Comparison of ENCODE assay signal across 16 cellular contexts in the genomic region with DNA sequence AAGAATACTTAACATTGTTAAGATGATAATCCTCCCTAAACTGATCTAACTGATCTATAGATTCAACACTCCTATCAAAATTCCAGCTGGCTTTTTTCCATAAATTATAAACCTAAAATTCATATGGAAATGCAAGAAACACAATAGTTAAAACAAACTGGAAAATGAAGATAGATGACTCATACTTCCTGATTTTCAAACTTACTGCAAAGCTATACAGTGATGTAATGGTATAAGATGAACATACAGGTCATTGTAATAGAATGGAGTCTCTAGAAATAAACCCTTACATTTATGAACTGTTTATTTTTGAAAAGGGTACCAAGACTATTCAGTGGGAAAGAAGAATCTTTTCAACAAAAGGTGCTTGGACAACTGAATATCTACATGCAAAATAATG. TPM values are rescaled to one million over a fixed set of nuclear protein-coding genes. Genes with fewer than 3 reads are reported as not detected.
A peak's percentile ranks its signal among the peaks of the same experiment; 100 is the strongest.
DNase-seq lines count a peak whose midpoint lies in the region; ATAC-seq, FAIRE-seq and TF ChIP-seq lines count a peak whose summit lies in the region.
"Had no signal": no experiment of that assay in that cellular context is flagged by ENCODE, and none has a peak within 500 bp of the region (broad histone marks: within the 10 kb centered on the region; RNA-seq: fewer than 3 reads in every experiment).

No MANE protein-coding gene starts in this region.

- no peaks in the 10 kb centered on the region for H3K27me3 Mint-ChIP-seq in activated T-cell treated with anti-CD3 and anti-CD28 coated beads, Interleukin-2, amount 50 U/mL, for 24 hours
- H3K27me3 Mint-ChIP-seq in chondrocyte (ENCODE audit: low read depth): no peaks in the 10 kb centered on the region
- H3K27me3 Mint-ChIP-seq: activated naive CD8-positive, alpha-beta T cell treated with anti-CD3 and anti-CD28 coated beads, Interleukin-2, amount 10 ng/mL, durations not matched to agents 7 days and 5 days had no signal

- peaks cover 97% of the 10 kb centered on the region for H3K36me3 Mint-ChIP-seq in activated T-cell treated with anti-CD3 and anti-CD28 coated beads, Interleukin-2, amount 50 U/mL, for 24 hours (ENCODE audit: low read depth)
- H3K36me3 Mint-ChIP-seq in chondrocyte (ENCODE audit: low read depth): peaks cover 43% of the 10 kb centered on the region

- H3K4me3 ChIP-seq in skeletal muscle cell (ENCODE audit: low read depth, low read length) (no peak overlapping the region), pancreas (no peak overlapping the region)
- H3K4me3 ChIP-seq: gastroesophageal sphincter, mucosa of descending colon, thoracic aorta had no signal

- no peak for FAIRE-seq in pancreas (lab: Jason Lieb, UNC)

- peaks cover 0 to 4% (median 0%) of the 10 kb centered on the region in 3 donors for H3K4me1 ChIP-seq in pancreas
- H3K4me1 ChIP-seq: gastroesophageal sphincter had no signal

- intact Hi-C loops in pancreas (cut with DNase I): no loop called here

- no peak overlapping the region for H3K4me3 Mint-ChIP-seq in activated T-cell treated with anti-CD3 and anti-CD28 coated beads, Interleukin-2, amount 50 U/mL, for 24 hours
- no peak overlapping the region for H3K4me3 Mint-ChIP-seq in chondrocyte (ENCODE audit: unreplicated experiment)
- H3K4me3 Mint-ChIP-seq: activated naive CD8-positive, alpha-beta T cell treated with anti-CD3 and anti-CD28 coated beads, Interleukin-2, amount 10 ng/mL, durations not matched to agents 7 days and 5 days had no signal

- no peaks in the 10 kb centered on the region for H3K9me3 Mint-ChIP-seq in activated T-cell treated with anti-CD3 and anti-CD28 coated beads, Interleukin-2, amount 50 U/mL, for 24 hours
- peaks cover 5% of the 10 kb centered on the region for H3K9me3 Mint-ChIP-seq in chondrocyte (ENCODE audit: low read depth)
- H3K9me3 Mint-ChIP-seq: activated naive CD8-positive, alpha-beta T cell treated with anti-CD3 and anti-CD28 coated beads, Interleukin-2, amount 10 ng/mL, durations not matched to agents 7 days and 5 days had no signal

- H3K27ac Mint-ChIP-seq in activated T-cell treated with anti-CD3 and anti-CD28 coated beads, Interleukin-2, amount 50 U/mL, for 24 hours: peak overlapping the region; percentile 64
- peak overlapping the region; percentile 88 for H3K27ac Mint-ChIP-seq in chondrocyte (ENCODE audit: unreplicated experiment)
- H3K27ac Mint-ChIP-seq: activated naive CD8-positive, alpha-beta T cell treated with anti-CD3 and anti-CD28 coated beads, Interleukin-2, amount 10 ng/mL, durations not matched to agents 7 days and 5 days had no signal

- no peak for DNase-seq in activated T-cell treated with anti-CD3 and anti-CD28 coated beads, Interleukin-2, amount 50 U/mL, for 24 hours
- no peak for DNase-seq in activated T-cell treated with anti-CD3 and anti-CD28 coated beads, Interleukin-2, amount 50 U/mL, for 48 hours
- DNase-seq in OCI-M1 (lab: John Stamatoyannopoulos, UW): peak; percentile 37
- no peak for DNase-seq in chondrocyte (ENCODE audit: low spot score)
- peak; percentile 16 for DNase-seq in skeletal muscle cell (ENCODE audit: low read depth)
- DNase-seq in activated gamma-delta T cell (lab: John Stamatoyannopoulos, UW): no peak
- no peak for DNase-seq in pancreas
- no peak for DNase-seq in SHP77 (lab: John Stamatoyannopoulos, UW)
- DNase-seq: activated naive CD8-positive, alpha-beta T cell treated with anti-CD3 and anti-CD28 coated beads, Interleukin-2, amount 10 ng/mL, durations not matched to agents 7 days and 5 days; kidney; mucosa of descending colon; NCI-H1436; NCI-H510A; posterior cingulate gyrus had no signal

- peaks cover 9% of the 10 kb centered on the region for H3K4me1 Mint-ChIP-seq in activated T-cell treated with anti-CD3 and anti-CD28 coated beads, Interleukin-2, amount 50 U/mL, for 24 hours (ENCODE audit: low read depth)
- H3K4me1 Mint-ChIP-seq in chondrocyte (ENCODE audit: low read depth): peaks cover 19% of the 10 kb centered on the region

- ATAC-seq in pancreas: no peak
- ATAC-seq: gastroesophageal sphincter, mucosa of descending colon had no signal

- no peaks in the 10 kb centered on the region for H3K9me3 ChIP-seq in pancreas
- H3K9me3 ChIP-seq: gastroesophageal sphincter, mucosa of descending colon, thoracic aorta had no signal

- peaks cover 4 to 87% (median 43%) of the 10 kb centered on the region in 3 donors for H3K36me3 ChIP-seq in pancreas

- no peak overlapping the region for H3K27ac ChIP-seq in pancreas
- H3K27ac ChIP-seq: gastroesophageal sphincter, thoracic aorta had no signal

- no peaks in the 10 kb centered on the region for H3K27me3 ChIP-seq in pancreas
- H3K27me3 ChIP-seq: gastroesophageal sphincter had no signal

- TF ChIP-seq CTCF in chondrocyte (IDR thresholded peaks at IDR 0.05) (no peak), pancreas (IDR thresholded peaks at IDR 0.05) (no peak)

RNA-seq across cellular contexts. Expression of gene UBXN4, which starts 32.3 kb away (rescaled TPM):
- total RNA-seq in chondrocyte (72.5 to 112 TPM (median 76.4 TPM) in 3 replicates), pancreas (10 to 100 TPM; 65.0 to 80.2 (median 68.9) TPM)
- polyA plus RNA-seq in pancreas: 10 to 100 TPM; 33.6 to 66.2 TPM

Comparison
In these comparisons a context has a peak if more than half of its experiments do, and no peak if none do; other contexts are left out.
1. DNase-seq: peak in OCI-M1 (single experiment) and skeletal muscle cell (single experiment); none in activated T-cell treated with anti-CD3 and anti-CD28 coated beads, Interleukin-2, amount 50 U/mL, for 24 hours (single experiment), activated T-cell treated with anti-CD3 and anti-CD28 coated beads, Interleukin-2, amount 50 U/mL, for 48 hours (0 of 2), chondrocyte (single experiment), activated gamma-delta T cell (single experiment), pancreas (0 of 6) and SHP77 (0 of 2).